10 cellular contexts compared by ENCODE assay signal in genomic region chr12:132494294-132495164, GRCh38. TPM values are rescaled to one million over a fixed set of nuclear protein-coding genes. Genes with fewer than 3 reads are reported as not detected.
A peak's percentile ranks its signal among the peaks of the same experiment; 100 is the strongest.
DNase-seq lines count a peak whose midpoint lies in the region; ATAC-seq and TF ChIP-seq lines count a peak whose summit lies in the region.
"Had no signal": no experiment of that assay in that cellular context is flagged by ENCODE, and none has a peak within 500 bp of the region (broad histone marks: within the 10 kb centered on the region; RNA-seq: fewer than 3 reads in every experiment).

No MANE protein-coding gene starts in this region.

- H3K27me3 Mint-ChIP-seq in activated CD4-positive, alpha-beta T cell treated with anti-CD3 and anti-CD28 coated beads, Interleukin-2, amount 10 ng/mL, durations not matched to agents 7 days and 5 days = no peaks in the 10 kb centered on the region

- no peak overlapping the region for H3K4me3 Mint-ChIP-seq in activated CD4-positive, alpha-beta T cell treated with anti-CD3 and anti-CD28 coated beads, Interleukin-2, amount 10 ng/mL, durations not matched to agents 7 days and 5 days

- peaks cover 89% of the 10 kb centered on the region for H3K79me2 ChIP-seq in smooth muscle cell (ENCODE audit: low read depth)

- peaks cover 6% of the 10 kb centered on the region for H3K36me3 Mint-ChIP-seq in activated CD4-positive, alpha-beta T cell treated with anti-CD3 and anti-CD28 coated beads, Interleukin-2, amount 10 ng/mL, durations not matched to agents 7 days and 5 days (ENCODE audit: low read depth)
- H3K36me3 Mint-ChIP-seq: immature natural killer cell had no signal

- H3K4me1 Mint-ChIP-seq in activated CD4-positive, alpha-beta T cell treated with anti-CD3 and anti-CD28 coated beads, Interleukin-2, amount 10 ng/mL, durations not matched to agents 7 days and 5 days = peaks cover 29% of the 10 kb centered on the region

- H3K9ac ChIP-seq in smooth muscle cell (ENCODE audit: low read depth) = no peak overlapping the region

- TF ChIP-seq CTCF in smooth muscle cell (IDR thresholded peaks at IDR 0.05; ENCODE audit: borderline replicate concordance, insufficient read depth, poor library complexity, severe bottlenecking) (no peak), lower lobe of right lung (IDR thresholded peaks at IDR 0.05) (no peak)

- POLR2A ChIA-PET in activated CD4-positive, alpha-beta T cell treated with anti-CD3 and anti-CD28 coated beads, Interleukin-2, amount 10 ng/mL, durations not matched to agents 7 days and 5 days (lab: Charles Lee) = no interaction called here

- ATAC-seq in right cardiac atrium (no peak), left colon (no peak), GM18520 (IDR thresholded peaks at IDR 0.05; ENCODE audit: unreplicated experiment) (no peak), lower lobe of right lung (no peak)

- peak overlapping the region; percentile 31 for H3K4me2 ChIP-seq in smooth muscle cell

- H3K9me3 ChIP-seq in right cardiac atrium (ENCODE audit: control insufficient read depth, low read length) = no peaks in the 10 kb centered on the region
- H3K9me3 ChIP-seq in smooth muscle cell (replicated peaks; ENCODE audit: low read depth) = no peaks in the 10 kb centered on the region
- no peaks in the 10 kb centered on the region for H3K9me3 ChIP-seq in lower lobe of right lung

- CTCF ChIA-PET in activated CD4-positive, alpha-beta T cell treated with anti-CD3 and anti-CD28 coated beads, Interleukin-2, amount 10 ng/mL, durations not matched to agents 7 days and 5 days (lab: Charles Lee) = no interaction called here

- H4K20me1 ChIP-seq in smooth muscle cell (ENCODE audit: low read depth) = peaks cover 89% of the 10 kb centered on the region

- H3K4me1 ChIP-seq in right cardiac atrium (ENCODE audit: control insufficient read depth, insufficient read depth, low read length) = peaks cover 19% of the 10 kb centered on the region
- H3K4me1 ChIP-seq in smooth muscle cell (ENCODE audit: low read depth) = peaks cover 12% of the 10 kb centered on the region
- H3K4me1 ChIP-seq in lower lobe of right lung = peaks cover 86% of the 10 kb centered on the region

- no peak for DNase-seq in activated CD4-positive, alpha-beta T cell treated with anti-CD3 and anti-CD28 coated beads, Interleukin-2, amount 10 ng/mL, durations not matched to agents 7 days and 5 days
- DNase-seq in activated CD4-positive, alpha-beta T cell treated with anti-CD3 and anti-CD28 coated beads for 4 hours = no peak
- peak; percentile 60 for DNase-seq in MV-4-11 (lab: John Stamatoyannopoulos, UW)
- peak in 2 of 3 donors; percentile 75 to 77 for DNase-seq in right cardiac atrium
- no peak for DNase-seq in smooth muscle cell (lab: John Stamatoyannopoulos, UW; ENCODE audit: unreplicated experiment)
- no peak for DNase-seq in left colon
- DNase-seq in lower lobe of right lung = no peak
- DNase-seq: immature natural killer cell, T1000 had no signal

- H3K4me3 ChIP-seq in right cardiac atrium (ENCODE audit: low read length) = no peak overlapping the region
- H3K4me3 ChIP-seq in smooth muscle cell = no peak overlapping the region
- H3K4me3 ChIP-seq in lower lobe of right lung = no peak overlapping the region

- no peak overlapping the region for H2AFZ ChIP-seq in smooth muscle cell (ENCODE audit: low read depth)

- 64% methylated on average over 25 of the region's 25 CpGs for WGBS in right cardiac atrium
- WGBS in smooth muscle cell (ENCODE audit: low lambda C conversion rate) = 79% methylated on average over 25 of the region's 25 CpGs

- intact Hi-C loops in right cardiac atrium (cut with DNase I) = loop anchor here in 1 of 4 donors (10.0 kb wide), 1 partner anchor 100 kb away; no protein-coding TSS in a partner anchor
- intact Hi-C loops in left colon (cut with DNase I, micrococcal nuclease) = no loop called here
- intact Hi-C loops in lower lobe of right lung (cut with DNase I) = no loop called here

- H3K36me3 ChIP-seq in smooth muscle cell (ENCODE audit: low read depth) (no peaks in the 10 kb centered on the region), lower lobe of right lung (peaks cover 4% of the 10 kb centered on the region)

- H3K27ac ChIP-seq in right cardiac atrium (ENCODE audit: low read length) (no peak overlapping the region), smooth muscle cell (ENCODE audit: low read depth) (no peak overlapping the region), lower lobe of right lung (no peak overlapping the region)

- no peaks in the 10 kb centered on the region for H3F3A ChIP-seq in smooth muscle cell (ENCODE audit: low read depth)

- H3K27me3 ChIP-seq in right cardiac atrium (ENCODE audit: control insufficient read depth, insufficient read depth) = no peaks in the 10 kb centered on the region
- no peaks in the 10 kb centered on the region for H3K27me3 ChIP-seq in smooth muscle cell (ENCODE audit: low read depth)
- no peaks in the 10 kb centered on the region for H3K27me3 ChIP-seq in lower lobe of right lung (ENCODE audit: low read depth)

- H3K27ac Mint-ChIP-seq in activated CD4-positive, alpha-beta T cell treated with anti-CD3 and anti-CD28 coated beads, Interleukin-2, amount 10 ng/mL, durations not matched to agents 7 days and 5 days = peak overlapping the region; percentile 36

- no peaks in the 10 kb centered on the region for H3K9me3 Mint-ChIP-seq in activated CD4-positive, alpha-beta T cell treated with anti-CD3 and anti-CD28 coated beads, Interleukin-2, amount 10 ng/mL, durations not matched to agents 7 days and 5 days
- H3K9me3 Mint-ChIP-seq: immature natural killer cell had no signal

RNA-seq across cellular contexts. Expression of gene FBRSL1, which starts 4.6 kb away (rescaled TPM):
- 10 to 100 TPM; 49.8 to 51.1 TPM for total RNA-seq in activated CD4-positive, alpha-beta T cell treated with anti-CD3 and anti-CD28 coated beads, Interleukin-2, amount 10 ng/mL, durations not matched to agents 7 days and 5 days
- total RNA-seq in right cardiac atrium (10 to 100 TPM; 50.4 to 65.0 (median 54.7) TPM), smooth muscle cell (2.3 and 7.9 TPM in 2 replicates), left colon (10 to 100 TPM; 63.1 to 82.6 TPM), lower lobe of right lung (47.6 TPM)
- polyA plus RNA-seq in right cardiac atrium (36.4 TPM), smooth muscle cell (17.6 and 31.4 TPM in 2 replicates)

Comparison
In these comparisons a context has a peak if more than half of its experiments do, and no peak if none do; other contexts are left out.
1. DNase-seq: peak in MV-4-11 (single experiment) and right cardiac atrium (2 of 3); none in activated CD4-positive, alpha-beta T cell treated with anti-CD3 and anti-CD28 coated beads, Interleukin-2, amount 10 ng/mL, durations not matched to agents 7 days and 5 days (single experiment), activated CD4-positive, alpha-beta T cell treated with anti-CD3 and anti-CD28 coated beads for 4 hours (0 of 2), smooth muscle cell (single experiment), left colon (0 of 2) and lower lobe of right lung (single experiment).